9 cellular contexts compared by ENCODE assay signal in genomic region chr3:172315401-172316091, GRCh38.
DNase-seq lines count a peak whose midpoint lies in the region; ATAC-seq and TF ChIP-seq lines count a peak whose summit lies in the region.
"Had no signal": no experiment of that assay in that cellular context is flagged by ENCODE, and none has a peak within 500 bp of the region (broad histone marks: within the 10 kb centered on the region; RNA-seq: fewer than 3 reads in every experiment).

No MANE protein-coding gene starts in this region.

- TF ChIP-seq POLR2A in NB4 (IDR thresholded peaks at IDR 0.05; ENCODE audit: extremely low read depth, insufficient read length), result no peak

- H3K27ac Mint-ChIP-seq in natural killer cell, result peak overlapping the region in 1 of 2 donors; percentile 31
- H3K27ac Mint-ChIP-seq: stimulated activated naive CD8-positive, alpha-beta T cell treated with anti-CD3 and anti-CD28 coated beads, Interleukin-15, amount 100 ng/mL, for 72 hours had no signal

- no peaks in the 10 kb centered on the region for H3K9me3 ChIP-seq in mucosa of descending colon

- DNase-seq in CD1c-positive myeloid dendritic cell (ENCODE audit: extremely low spot score), result peak; percentile 54
- peak; percentile 21 for DNase-seq in NB4 (ENCODE audit: low read depth)
- peak; percentile 74 for DNase-seq in choroid plexus epithelial cell (ENCODE audit: low read depth)
- DNase-seq in mucosa of descending colon, result peak in 1 of 3 donors; percentile 63
- DNase-seq in GF-D8 (lab: John Stamatoyannopoulos, UW), result no peak
- no peak for DNase-seq in NCI-H2107 (lab: John Stamatoyannopoulos, UW)
- no peak for DNase-seq in natural killer cell
- DNase-seq: stimulated activated naive CD8-positive, alpha-beta T cell treated with anti-CD3 and anti-CD28 coated beads, Interleukin-15, amount 100 ng/mL, for 72 hours had no signal

- H3K4me1 Mint-ChIP-seq in natural killer cell, result peaks cover 18 to 34% of the 10 kb centered on the region in 2 donors

- H3K4me1 ChIP-seq in mucosa of descending colon (ENCODE audit: low read depth), result peaks cover 24% of the 10 kb centered on the region

- intact Hi-C loops in mucosa of descending colon (cut with DNase I, micrococcal nuclease) (no loop called here), natural killer cell (cut with micrococcal nuclease) (no loop called here)

- TF ChIP-seq CTCF in NB4 (IDR thresholded peaks at IDR 0.05; ENCODE audit: low read depth, low read length), result no peak
- no peak for TF ChIP-seq CTCF in choroid plexus epithelial cell (conservative IDR thresholded peaks at IDR 0.05; ENCODE audit: low read depth, low read length)
- TF ChIP-seq CTCF in mucosa of descending colon (IDR thresholded peaks at IDR 0.05), result no peak
- TF ChIP-seq CTCF in natural killer cell (IDR thresholded peaks at IDR 0.05), result no peak

- H3K27me3 Mint-ChIP-seq in natural killer cell (ENCODE audit: low read depth in 2 of 2), result no peaks in the 10 kb centered on the region
- H3K27me3 Mint-ChIP-seq: stimulated activated naive CD8-positive, alpha-beta T cell treated with anti-CD3 and anti-CD28 coated beads, Interleukin-15, amount 100 ng/mL, for 72 hours had no signal

- no peak overlapping the region for H3K4me3 ChIP-seq in NB4 (ENCODE audit: low read depth, low read length)
- H3K4me3 ChIP-seq in choroid plexus epithelial cell (ENCODE audit: low read depth, low read length), result no peak overlapping the region
- H3K4me3 ChIP-seq in mucosa of descending colon, result no peak overlapping the region

- peaks cover 2% of the 10 kb centered on the region for H3K36me3 ChIP-seq in mucosa of descending colon (ENCODE audit: low read depth)

- no peaks in the 10 kb centered on the region for H3K9me3 Mint-ChIP-seq in natural killer cell
- H3K9me3 Mint-ChIP-seq: stimulated activated naive CD8-positive, alpha-beta T cell treated with anti-CD3 and anti-CD28 coated beads, Interleukin-15, amount 100 ng/mL, for 72 hours had no signal

- H3K4me3 Mint-ChIP-seq in natural killer cell, result no peak overlapping the region
- H3K4me3 Mint-ChIP-seq: stimulated activated naive CD8-positive, alpha-beta T cell treated with anti-CD3 and anti-CD28 coated beads, Interleukin-15, amount 100 ng/mL, for 72 hours had no signal

- ATAC-seq in mucosa of descending colon (peak; percentile 79), GM21367 (IDR thresholded peaks at IDR 0.05; ENCODE audit: unreplicated experiment) (no peak), natural killer cell (no peak)
- ATAC-seq: stimulated activated naive CD8-positive, alpha-beta T cell treated with anti-CD3 and anti-CD28 coated beads, Interleukin-15, amount 100 ng/mL, for 72 hours had no signal

- peaks cover 17% of the 10 kb centered on the region for H3K36me3 Mint-ChIP-seq in natural killer cell

Comparison
In these comparisons a context has a peak if more than half of its experiments do, and no peak if none do; other contexts are left out.
1. DNase-seq: peak in CD1c-positive myeloid dendritic cell (single experiment), NB4 (single experiment) and choroid plexus epithelial cell (single experiment); none in GF-D8 (single experiment), NCI-H2107 (single experiment) and natural killer cell (single experiment).